ENCODE assay signal across 26 cellular contexts in the genomic region with DNA sequence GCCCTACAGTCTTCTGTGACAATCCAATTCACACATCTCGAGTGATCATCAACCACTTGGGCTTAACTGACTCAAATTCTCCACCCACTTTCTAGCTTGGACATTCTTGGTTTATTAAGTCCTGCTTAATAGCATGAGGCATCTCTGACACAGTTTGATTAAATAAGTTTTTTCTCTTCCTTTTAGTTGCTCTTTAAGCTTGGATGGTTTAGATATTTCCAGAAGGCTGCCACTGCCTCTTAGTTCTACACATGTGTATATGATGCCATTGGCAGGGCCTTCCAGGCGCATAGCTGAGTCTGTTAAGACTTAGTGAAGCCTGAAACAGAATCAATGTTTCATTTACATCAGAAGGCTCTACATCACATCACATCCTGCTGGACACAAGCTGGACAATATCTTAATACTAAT. TPM values are rescaled to one million over a fixed set of nuclear protein-coding genes. Genes with fewer than 3 reads are reported as not detected.
DNase-seq lines count a peak whose midpoint lies in the region; ATAC-seq and TF ChIP-seq lines count a peak whose summit lies in the region.
"Had no signal": no experiment of that assay in that cellular context is flagged by ENCODE, and none has a peak within 500 bp of the region (broad histone marks: within the 10 kb centered on the region; RNA-seq: fewer than 3 reads in every experiment).

No MANE protein-coding gene starts in this region.

- no peak for TF ChIP-seq POLR2A in breast epithelium (IDR thresholded peaks at IDR 0.05)

- H3K9ac ChIP-seq in SK-N-SH: no peak overlapping the region
- H3K9ac ChIP-seq in fibroblast of lung (ENCODE audit: insufficient read depth, low read length): no peak overlapping the region

- no peaks in the 10 kb centered on the region for H4K20me1 ChIP-seq in SK-N-SH (ENCODE audit: insufficient read depth)
- no peaks in the 10 kb centered on the region for H4K20me1 ChIP-seq in fibroblast of lung (ENCODE audit: control insufficient read depth, extremely low read depth, insufficient read depth, low read length)

- H2AFZ ChIP-seq in SK-N-SH (ENCODE audit: low read depth): peak overlapping the region; percentile 30; the same call in 1 of the 2 replicates
- peak overlapping the region; percentile 45 for H2AFZ ChIP-seq in fibroblast of lung (ENCODE audit: low read length)

- H3K36me3 ChIP-seq in SK-N-SH (replicated peaks in 1 of 2; ENCODE audit: control insufficient read depth in 1 of 2, insufficient read depth in 2 of 2, low read length in 1 of 2) (peaks cover 0 to 10% of the 10 kb centered on the region in 2 experiments), fibroblast of lung (ENCODE audit: control insufficient read depth, insufficient read depth, low read length) (no peaks in the 10 kb centered on the region), breast epithelium (no peaks in the 10 kb centered on the region)
- H3K36me3 ChIP-seq: pancreas, upper lobe of left lung had no signal

- no peak overlapping the region for H3K27ac Mint-ChIP-seq in activated naive CD4-positive, alpha-beta T cell treated with anti-CD3 and anti-CD28 coated beads for 36 hours
- H3K27ac Mint-ChIP-seq: activated naive CD8-positive, alpha-beta T cell treated with anti-CD3 and anti-CD28 coated beads for 36 hours; IgD-negative memory B cell; natural killer cell treated with Interleukin-12 subunit alpha and Interleukin-12 subunit beta and Interleukin-15 and Interleukin-18, amount 100 ng/mL, for 72 hours; WTC11 had no signal

- no peak overlapping the region for H3K4me3 ChIP-seq in SK-N-SH (ENCODE audit: low read depth in 2 of 2, low read length in 1 of 2)
- H3K4me3 ChIP-seq in fibroblast of lung (replicated peaks in 1 of 4; ENCODE audit: control extremely low read depth in 1 of 4, insufficient read depth in 1 of 4, low read depth in 3 of 4, low read length in 4 of 4): no peak overlapping the region
- H3K4me3 ChIP-seq in breast epithelium: no peak overlapping the region
- H3K4me3 ChIP-seq: A549, body of pancreas, pancreas, upper lobe of left lung had no signal

- DNase-seq in ELR (ENCODE audit: low read depth) (peak; percentile 39), SK-N-SH (no peak), fibroblast of lung (ENCODE audit: low read depth in 2 of 2) (peak; percentile 52 to 72), renal cortical epithelial cell (ENCODE audit: low read depth) (peak; percentile 43), breast epithelium (ENCODE audit: low spot score in 2 of 2) (no peak), SKM-1 treated with dmso at 0.1 percent for 144 hours (lab: John Stamatoyannopoulos, UW; ENCODE audit: unreplicated experiment) (no peak)
- no peak for DNase-seq in activated naive CD4-positive, alpha-beta T cell treated with anti-CD3 and anti-CD28 coated beads for 36 hours
- DNase-seq: activated naive CD8-positive, alpha-beta T cell treated with anti-CD3 and anti-CD28 coated beads for 36 hours; body of pancreas; DMS53; effector CD4-positive, alpha-beta T cell; left ventricle myocardium superior; midbrain; NCI-H1105; NCI-H1930; NCI-H2227 treated with DMSO at 0.1 percent for 48 hours; NCI-H748 treated with DMSO at 0.1 percent for 48 hours; pancreas; T-helper 9 cell; upper lobe of left lung had no signal

- H3K27me3 ChIP-seq in SK-N-SH (ENCODE audit: insufficient read depth) (no peaks in the 10 kb centered on the region), fibroblast of lung (ENCODE audit: control insufficient read depth, insufficient read depth, low read length) (no peaks in the 10 kb centered on the region), breast epithelium (no peaks in the 10 kb centered on the region)
- H3K27me3 ChIP-seq: body of pancreas, pancreas, upper lobe of left lung had no signal

- H3K4me1 ChIP-seq in SK-N-SH (ENCODE audit: control insufficient read depth in 1 of 2, insufficient read depth in 2 of 2, low read depth in 1 of 2, low read length in 1 of 2) (peaks cover 6 to 33% of the 10 kb centered on the region in 2 experiments; a peak in 3 of 4 replicates), fibroblast of lung (ENCODE audit: control insufficient read depth, extremely low read depth, insufficient read depth, low read length) (peaks cover 24% of the 10 kb centered on the region), breast epithelium (no peaks in the 10 kb centered on the region)
- H3K4me1 ChIP-seq: A549, pancreas had no signal

- CTCF ChIA-PET in SK-N-SH (lab: Yijun Ruan, JAX): interaction anchor here (0.9 to 2.1 kb wide), 7 partner anchors 15 to 1004 kb away, joined by 3 to 11 read pairs (median 3); no protein-coding TSS in a partner anchor
- CTCF ChIA-PET in activated naive CD4-positive, alpha-beta T cell treated with anti-CD3 and anti-CD28 coated beads for 36 hours (lab: Charles Lee): interaction anchor here (1.5 kb wide), 1 partner anchor 45 kb away, joined by 7 read pairs; no protein-coding TSS in a partner anchor

- no peak for TF ChIP-seq RAD21 in SK-N-SH (IDR thresholded peaks at IDR 0.05; ENCODE audit: low read length)

- H3K4me2 ChIP-seq in SK-N-SH (peak overlapping the region; percentile 45), fibroblast of lung (ENCODE audit: extremely low read depth, insufficient read depth, low read length) (peak overlapping the region; percentile 32)
- H3K4me2 ChIP-seq: A549 had no signal

- TF ChIP-seq CTCF in SK-N-SH (IDR thresholded peaks at IDR 0.05) (no peak), fibroblast of lung (conservative IDR thresholded peaks at IDR 0.05 in 1 of 2, IDR thresholded peaks at IDR 0.05 in 1 of 2; ENCODE audit: low read depth in 1 of 2, low read length in 2 of 2) (no peak), breast epithelium (IDR thresholded peaks at IDR 0.05) (no peak)

- TF ChIP-seq EP300 in SK-N-SH (IDR thresholded peaks at IDR 0.05; ENCODE audit: borderline replicate concordance in 1 of 2, low read depth in 1 of 2, low read length in 1 of 2): no peak

- POLR2A ChIA-PET in SK-N-SH (lab: Yijun Ruan, JAX): no interaction called here

- peaks cover 3% of the 10 kb centered on the region for H3K27me3 Mint-ChIP-seq in activated naive CD4-positive, alpha-beta T cell treated with anti-CD3 and anti-CD28 coated beads for 36 hours (ENCODE audit: low read depth)
- H3K27me3 Mint-ChIP-seq: IgD-negative memory B cell; natural killer cell treated with Interleukin-12 subunit alpha and Interleukin-12 subunit beta and Interleukin-15 and Interleukin-18, amount 100 ng/mL, for 72 hours had no signal

- H3K4me3 Mint-ChIP-seq in activated naive CD4-positive, alpha-beta T cell treated with anti-CD3 and anti-CD28 coated beads for 36 hours: no peak overlapping the region
- H3K4me3 Mint-ChIP-seq: activated naive CD8-positive, alpha-beta T cell treated with anti-CD3 and anti-CD28 coated beads for 36 hours; IgD-negative memory B cell; natural killer cell treated with Interleukin-12 subunit alpha and Interleukin-12 subunit beta and Interleukin-15 and Interleukin-18, amount 100 ng/mL, for 72 hours; WTC11 had no signal

- intact Hi-C loops in breast epithelium (cut with DNase I; ENCODE audit: low total_unique reads): no loop called here
- intact Hi-C loops in activated naive CD4-positive, alpha-beta T cell treated with anti-CD3 and anti-CD28 coated beads for 36 hours (cut with micrococcal nuclease): no loop called here

- H3K79me2 ChIP-seq in SK-N-SH (ENCODE audit: insufficient read depth): peaks cover 56% of the 10 kb centered on the region
- H3K79me2 ChIP-seq in fibroblast of lung (ENCODE audit: control insufficient read depth, insufficient read depth, low read length): no peaks in the 10 kb centered on the region

- H3K36me3 Mint-ChIP-seq in activated naive CD4-positive, alpha-beta T cell treated with anti-CD3 and anti-CD28 coated beads for 36 hours (ENCODE audit: low read depth): no peaks in the 10 kb centered on the region
- H3K36me3 Mint-ChIP-seq: activated naive CD8-positive, alpha-beta T cell treated with anti-CD3 and anti-CD28 coated beads for 36 hours; natural killer cell treated with Interleukin-12 subunit alpha and Interleukin-12 subunit beta and Interleukin-15 and Interleukin-18, amount 100 ng/mL, for 72 hours; WTC11 had no signal

- 72% methylated on average over 2 of the region's 2 CpGs for WGBS in SK-N-SH (ENCODE audit: low lambda C conversion rate)

- no peaks in the 10 kb centered on the region for H3K9me2 ChIP-seq in SK-N-SH

- no peaks in the 10 kb centered on the region for H3K9me3 Mint-ChIP-seq in activated naive CD4-positive, alpha-beta T cell treated with anti-CD3 and anti-CD28 coated beads for 36 hours
- H3K9me3 Mint-ChIP-seq: activated naive CD8-positive, alpha-beta T cell treated with anti-CD3 and anti-CD28 coated beads for 36 hours; natural killer cell treated with Interleukin-12 subunit alpha and Interleukin-12 subunit beta and Interleukin-15 and Interleukin-18, amount 100 ng/mL, for 72 hours had no signal

- peaks cover 32% of the 10 kb centered on the region for H3F3A ChIP-seq in SK-N-SH (replicated peaks; ENCODE audit: insufficient read depth)

- H3K27ac ChIP-seq in SK-N-SH (ENCODE audit: low read depth in 2 of 2, low read length in 1 of 2) (peak overlapping the region in 1 of 2 experiments; percentile 44; a peak in 2 of 4 replicates), fibroblast of lung (ENCODE audit: insufficient read depth, low read length) (peak overlapping the region; percentile 59), breast epithelium (no peak overlapping the region)
- H3K27ac ChIP-seq: A549, body of pancreas, pancreas, upper lobe of left lung had no signal

- ATAC-seq in HG03135 (IDR thresholded peaks at IDR 0.05; ENCODE audit: unreplicated experiment): no peak
- ATAC-seq: A549; body of pancreas; left ventricle myocardium superior; natural killer cell treated with Interleukin-12 subunit alpha and Interleukin-12 subunit beta and Interleukin-15 and Interleukin-18, amount 100 ng/mL, for 72 hours; pancreas; sciatic nerve; WTC11 had no signal

- H3K9me3 ChIP-seq in SK-N-SH: no peaks in the 10 kb centered on the region
- no peaks in the 10 kb centered on the region for H3K9me3 ChIP-seq in fibroblast of lung (ENCODE audit: control insufficient read depth, insufficient read depth, low read depth, low read length)
- no peaks in the 10 kb centered on the region for H3K9me3 ChIP-seq in breast epithelium
- H3K9me3 ChIP-seq: A549, body of pancreas, pancreas, upper lobe of left lung had no signal

- H3K4me1 Mint-ChIP-seq in activated naive CD4-positive, alpha-beta T cell treated with anti-CD3 and anti-CD28 coated beads for 36 hours (ENCODE audit: low read depth): no peaks in the 10 kb centered on the region
- H3K4me1 Mint-ChIP-seq: activated naive CD8-positive, alpha-beta T cell treated with anti-CD3 and anti-CD28 coated beads for 36 hours; IgD-negative memory B cell; WTC11 had no signal

RNA-seq across cellular contexts. Expression of a gene that starts 24.3 kb away (rescaled TPM):
- 6.0 and 11.3 TPM in 2 replicates for polyA plus RNA-seq in SK-N-SH (2012; rRNA removed)
- polyA plus RNA-seq in SK-N-SH (2012; cell fraction: cytosol; rRNA removed): 8.7 and 9.8 TPM in 2 replicates
- 6.1 and 11.5 TPM in 2 replicates for polyA plus RNA-seq in SK-N-SH (2012; cell fraction: nucleus; rRNA removed)
- total RNA-seq in fibroblast of lung: 21.1 and 34.7 TPM in 2 replicates
- polyA plus RNA-seq in fibroblast of lung: 13.1 and 16.6 TPM in 2 replicates
- 10.2 and 10.6 TPM in 2 replicates for polyA plus RNA-seq in fibroblast of lung (2012)
- polyA minus RNA-seq in fibroblast of lung (ENCODE audit: low replicate concordance): 1.7 and 21.2 TPM in 2 replicates
- total RNA-seq in renal cortical epithelial cell: 15.5 and 19.3 TPM in 2 replicates
- 10 to 100 TPM in 1 of 3 donors, 1 to 10 TPM in 1, under 1 TPM in 1; under 0.01 to 20.9 (median 8.8) TPM for total RNA-seq in breast epithelium
- not detected for total RNA-seq in activated naive CD4-positive, alpha-beta T cell treated with anti-CD3 and anti-CD28 coated beads for 36 hours
- total RNA-seq: activated naive CD8-positive, alpha-beta T cell treated with anti-CD3 and anti-CD28 coated beads for 36 hours; natural killer cell treated with Interleukin-12 subunit alpha and Interleukin-12 subunit beta and Interleukin-15 and Interleukin-18, amount 100 ng/mL, for 72 hours had no signal
- polyA plus RNA-seq: IgD-negative memory B cell had no signal

Comparison
In these comparisons a context has a peak if more than half of its experiments do, and no peak if none do; other contexts are left out.
1. DNase-seq: peak in ELR (single experiment), fibroblast of lung (2 of 2) and renal cortical epithelial cell (single experiment); none in SK-N-SH (single experiment), breast epithelium (0 of 2), activated naive CD4-positive, alpha-beta T cell treated with anti-CD3 and anti-CD28 coated beads for 36 hours (single experiment) and SKM-1 treated with dmso at 0.1 percent for 144 hours (single experiment).